ENCODE assay signal across 14 cellular contexts in genomic region chr4:153539058-153539826, GRCh38.
DNase-seq lines count a peak whose midpoint lies in the region; ATAC-seq, FAIRE-seq and TF ChIP-seq lines count a peak whose summit lies in the region.
"Had no signal": no experiment of that assay in that cellular context is flagged by ENCODE, and none has a peak within 500 bp of the region (broad histone marks: within the 10 kb centered on the region; RNA-seq: fewer than 3 reads in every experiment).

No MANE protein-coding gene starts in this region.

- TF ChIP-seq CTCF in astrocyte (IDR thresholded peaks at IDR 0.05; ENCODE audit: insufficient read depth, low read depth, low read length): no peak
- no peak for TF ChIP-seq CTCF in left ventricle myocardium inferior (IDR thresholded peaks at IDR 0.05; ENCODE audit: borderline replicate concordance)
- TF ChIP-seq CTCF in HepG2 (CRISPR knock-in tag; IDR thresholded peaks at IDR 0.05): no peak
- no peak for TF ChIP-seq CTCF in GM10266 (IDR thresholded peaks at IDR 0.05; ENCODE audit: control insufficient read depth, insufficient read depth, low read depth, missing control alignments)

- FAIRE-seq in astrocyte (lab: Jason Lieb, UNC) (no peak), HepG2 (lab: Jason Lieb, UNC) (no peak)

- peak overlapping the region; percentile 74 for H3K4me2 ChIP-seq in astrocyte (ENCODE audit: low read length)
- no peak overlapping the region for H3K4me2 ChIP-seq in HepG2 (ENCODE audit: low read depth, low read length)

- H3K9me3 ChIP-seq in CD4-positive, alpha-beta memory T cell (ENCODE audit: control insufficient read depth in 1 of 2, low read length in 2 of 2): no peaks in the 10 kb centered on the region
- H3K9me3 ChIP-seq in astrocyte (ENCODE audit: insufficient read depth, low read depth, low read length) (no peaks in the 10 kb centered on the region), left ventricle myocardium inferior (replicated peaks) (no peaks in the 10 kb centered on the region), HepG2 (ENCODE audit: low read length) (no peaks in the 10 kb centered on the region)

- no peaks in the 10 kb centered on the region for H3K27me3 ChIP-seq in CD4-positive, alpha-beta memory T cell (ENCODE audit: insufficient read depth, low read length)
- H3K27me3 ChIP-seq in astrocyte (ENCODE audit: insufficient read depth, low read length) (no peaks in the 10 kb centered on the region), left ventricle myocardium inferior (ENCODE audit: low read depth) (no peaks in the 10 kb centered on the region), HepG2 (ENCODE audit: control insufficient read depth in 1 of 2, insufficient read depth in 2 of 2, low read length in 2 of 2) (no peaks in the 10 kb centered on the region)
- H3K27me3 ChIP-seq: foreskin keratinocyte had no signal

- CTCF ChIA-PET in CD4-positive, alpha-beta memory T cell (lab: Charles Lee; ENCODE audit: partially characterized antibody): interaction anchor here (1.2 to 1.6 kb wide), 3 partner anchors 15 to 106 kb away, joined by 3 to 5 read pairs (median 3); no protein-coding TSS in a partner anchor
- CTCF ChIA-PET in HepG2 (lab: Yijun Ruan, JAX; ENCODE audit: low intra/inter-chr PET ratio, low total read pairs): no interaction called here

- WGBS in HepG2 (ENCODE audit: low lambda C conversion rate): 80% methylated on average over 5 of the region's 5 CpGs

- no TSS peak for BruUV-seq in HepG2 (replicated peaks; lab: Mats Ljungman, UMichigan)

- peaks cover 33% of the 10 kb centered on the region for H4K20me1 ChIP-seq in astrocyte (ENCODE audit: insufficient read depth, low read length)
- no peaks in the 10 kb centered on the region for H4K20me1 ChIP-seq in HepG2 (ENCODE audit: insufficient read depth, low read length)

- peaks cover 57 to 96% (median 82%) of the 10 kb centered on the region in 4 donors for H3K4me1 Mint-ChIP-seq in CD4-positive, alpha-beta memory T cell
- peaks cover 35% of the 10 kb centered on the region for H3K4me1 Mint-ChIP-seq in astrocyte (ENCODE audit: low read depth, unreplicated experiment)

- ATAC-seq in sciatic nerve (peak; percentile 21), HG03097 (IDR thresholded peaks at IDR 0.05; ENCODE audit: low FRiP score, unreplicated experiment) (no peak), HepG2 (no peak)

- H3K27ac ChIP-seq in CD4-positive, alpha-beta memory T cell (ENCODE audit: low read depth, low read length): no peak overlapping the region
- no peak overlapping the region for H3K27ac ChIP-seq in astrocyte (ENCODE audit: low read depth, low read length)
- peak overlapping the region; percentile 56 for H3K27ac ChIP-seq in left ventricle myocardium inferior (replicated peaks)
- no peak overlapping the region for H3K27ac ChIP-seq in HepG2 (ENCODE audit: extremely low read length, insufficient read depth, low read length)
- H3K27ac ChIP-seq: foreskin keratinocyte, HL-60 had no signal

- H3K9ac ChIP-seq in astrocyte (ENCODE audit: low read length) (peak overlapping the region; percentile 25), HepG2 (ENCODE audit: insufficient read depth, low read depth, low read length) (no peak overlapping the region)

- H3K27me3 Mint-ChIP-seq in CD4-positive, alpha-beta memory T cell: no peaks in the 10 kb centered on the region
- no peaks in the 10 kb centered on the region for H3K27me3 Mint-ChIP-seq in astrocyte (ENCODE audit: low read depth, unreplicated experiment)
- H3K27me3 Mint-ChIP-seq: central memory CD8-positive, alpha-beta T cell had no signal

- DNase-seq in CD4-positive, alpha-beta memory T cell: no peak
- DNase-seq in astrocyte (ENCODE audit: low read depth) (no peak), left ventricle myocardium inferior (no peak), sciatic nerve (ENCODE audit: low spot score) (no peak), HepG2 (ENCODE audit: low spot score) (no peak), GM10266 (ENCODE audit: extremely low spot score) (no peak)
- DNase-seq in stimulated activated CD8-positive, alpha-beta memory T cell treated with anti-CD3 and anti-CD28 coated beads, Interleukin-4, amount 100 ng/mL, for 48 hours: no peak
- DNase-seq: COR-L47; foreskin keratinocyte; stimulated activated CD4-positive, alpha-beta T cell treated with anti-CD3 and anti-CD28 coated beads, Interleukin-12 subunit alpha, Interleukin-12 subunit beta, amount 100 ng/mL, for 4 hours had no signal

- H3K36me3 ChIP-seq in CD4-positive, alpha-beta memory T cell (ENCODE audit: insufficient read depth, low read length): no peaks in the 10 kb centered on the region
- H3K36me3 ChIP-seq in astrocyte (ENCODE audit: insufficient read depth, low read length): no peaks in the 10 kb centered on the region
- H3K36me3 ChIP-seq in left ventricle myocardium inferior: no peaks in the 10 kb centered on the region
- H3K36me3 ChIP-seq in HepG2 (replicated peaks in 1 of 2; ENCODE audit: control insufficient read depth in 1 of 2, insufficient read depth in 2 of 2, low read length in 2 of 2): no peaks in the 10 kb centered on the region

- H3K36me3 Mint-ChIP-seq in CD4-positive, alpha-beta memory T cell: peaks cover 20 to 27% of the 10 kb centered on the region in 2 donors
- H3K36me3 Mint-ChIP-seq in astrocyte (ENCODE audit: low read depth, unreplicated experiment): peaks cover 9% of the 10 kb centered on the region

- peaks cover 94% of the 10 kb centered on the region for H3K4me1 ChIP-seq in CD4-positive, alpha-beta memory T cell (ENCODE audit: insufficient read depth, low read length)
- peaks cover 17% of the 10 kb centered on the region for H3K4me1 ChIP-seq in astrocyte (ENCODE audit: insufficient read depth, low read length)
- H3K4me1 ChIP-seq in left ventricle myocardium inferior: peaks cover 73% of the 10 kb centered on the region
- H3K4me1 ChIP-seq in HepG2 (ENCODE audit: insufficient read depth, low read length): no peaks in the 10 kb centered on the region
- H3K4me1 ChIP-seq: foreskin keratinocyte had no signal

- TF ChIP-seq EP300 in HepG2 (IDR thresholded peaks at IDR 0.05; ENCODE audit: low read depth in 2 of 2, low read length in 2 of 2) (no peak), HepG2 (CRISPR knock-in tag; IDR thresholded peaks at IDR 0.05; ENCODE audit: borderline replicate concordance) (no peak)

- no peaks in the 10 kb centered on the region for H3K9me3 Mint-ChIP-seq in CD4-positive, alpha-beta memory T cell
- H3K9me3 Mint-ChIP-seq in astrocyte (ENCODE audit: unreplicated experiment): no peaks in the 10 kb centered on the region
- H3K9me3 Mint-ChIP-seq: central memory CD8-positive, alpha-beta T cell; mesothelial cell of epicardium had no signal

- TF ChIP-seq RAD21 in HepG2 (CRISPR knock-in tag; IDR thresholded peaks at IDR 0.05): no peak

- H2AFZ ChIP-seq in astrocyte (ENCODE audit: low read depth, low read length) (no peak overlapping the region), HepG2 (ENCODE audit: low read length) (no peak overlapping the region)

- no peak overlapping the region for H3K4me3 Mint-ChIP-seq in CD4-positive, alpha-beta memory T cell
- H3K4me3 Mint-ChIP-seq in astrocyte (ENCODE audit: unreplicated experiment): no peak overlapping the region
- H3K4me3 Mint-ChIP-seq: central memory CD8-positive, alpha-beta T cell; mesothelial cell of epicardium had no signal

- TF ChIP-seq POLR2A in HepG2 (IDR thresholded peaks at IDR 0.05; ENCODE audit: insufficient read depth in 1 of 2, low read depth in 2 of 2, low read length in 2 of 2): no peak

- no peak overlapping the region for H3K4me3 ChIP-seq in CD4-positive, alpha-beta memory T cell (ENCODE audit: low read length in 2 of 2)
- H3K4me3 ChIP-seq in astrocyte (ENCODE audit: insufficient read depth, low read depth, low read length) (no peak overlapping the region), left ventricle myocardium inferior (peak overlapping the region; percentile 52), HepG2 (replicated peaks in 1 of 3; ENCODE audit: insufficient read depth in 1 of 3, low read depth in 2 of 3, low read length in 3 of 3) (no peak overlapping the region)

- intact Hi-C loops in CD4-positive, alpha-beta memory T cell (cut with micrococcal nuclease): loop anchor here (5.0 kb wide), 1 partner anchor 33 kb away; no protein-coding TSS in a partner anchor
- intact Hi-C loops in left ventricle myocardium inferior (cut with micrococcal nuclease) (no loop called here), sciatic nerve (cut with DNase I) (no loop called here), HepG2 (cut with micrococcal nuclease; ENCODE audit: unreplicated experiment) (no loop called here)

- H3K79me2 ChIP-seq in astrocyte (ENCODE audit: insufficient read depth, low read length): no peaks in the 10 kb centered on the region
- H3K79me2 ChIP-seq in HepG2 (ENCODE audit: insufficient read depth, low read length): no peaks in the 10 kb centered on the region

- H3K27ac Mint-ChIP-seq in CD4-positive, alpha-beta memory T cell: peak overlapping the region in 5 of 7 donors; percentile 4 to 90 (median 70)
- peak overlapping the region; percentile 68 for H3K27ac Mint-ChIP-seq in astrocyte (ENCODE audit: unreplicated experiment)
- H3K27ac Mint-ChIP-seq: mesothelial cell of epicardium had no signal

- in situ Hi-C loops in HepG2 (cut with HindIII; ENCODE audit: extremely low pct_ligation_motif_present, low pct_unique_long_range_greater_than_20kb): no loop called here

- POLR2A ChIA-PET in CD4-positive, alpha-beta memory T cell (lab: Charles Lee; ENCODE audit: partially characterized antibody): interaction anchor here (1.0 kb wide), 1 partner anchor 73 kb away, joined by 3 read pairs; the partner anchor contains the start of gene TMEM131L
- POLR2A ChIA-PET in HepG2 (lab: Yijun Ruan, JAX): no interaction called here

TF ChIP-seq in HepG2, 621 proteins besides CTCF, POLR2A, EP300 and RAD21 (continues in another document):
- TF ChIP-seq ZNF530 (CRISPR knock-in tag; IDR thresholded peaks at IDR 0.05; ENCODE audit: low read depth) (no peak), EHMT2 (IDR thresholded peaks at IDR 0.05; ENCODE audit: borderline replicate concordance, low read depth, low read length) (no peak), HNRNPK (IDR thresholded peaks at IDR 0.05; ENCODE audit: low read depth, low read length, poor library complexity, severe bottlenecking) (no peak)
